ENCODE assay signal across 8 cellular contexts in the genomic region with DNA sequence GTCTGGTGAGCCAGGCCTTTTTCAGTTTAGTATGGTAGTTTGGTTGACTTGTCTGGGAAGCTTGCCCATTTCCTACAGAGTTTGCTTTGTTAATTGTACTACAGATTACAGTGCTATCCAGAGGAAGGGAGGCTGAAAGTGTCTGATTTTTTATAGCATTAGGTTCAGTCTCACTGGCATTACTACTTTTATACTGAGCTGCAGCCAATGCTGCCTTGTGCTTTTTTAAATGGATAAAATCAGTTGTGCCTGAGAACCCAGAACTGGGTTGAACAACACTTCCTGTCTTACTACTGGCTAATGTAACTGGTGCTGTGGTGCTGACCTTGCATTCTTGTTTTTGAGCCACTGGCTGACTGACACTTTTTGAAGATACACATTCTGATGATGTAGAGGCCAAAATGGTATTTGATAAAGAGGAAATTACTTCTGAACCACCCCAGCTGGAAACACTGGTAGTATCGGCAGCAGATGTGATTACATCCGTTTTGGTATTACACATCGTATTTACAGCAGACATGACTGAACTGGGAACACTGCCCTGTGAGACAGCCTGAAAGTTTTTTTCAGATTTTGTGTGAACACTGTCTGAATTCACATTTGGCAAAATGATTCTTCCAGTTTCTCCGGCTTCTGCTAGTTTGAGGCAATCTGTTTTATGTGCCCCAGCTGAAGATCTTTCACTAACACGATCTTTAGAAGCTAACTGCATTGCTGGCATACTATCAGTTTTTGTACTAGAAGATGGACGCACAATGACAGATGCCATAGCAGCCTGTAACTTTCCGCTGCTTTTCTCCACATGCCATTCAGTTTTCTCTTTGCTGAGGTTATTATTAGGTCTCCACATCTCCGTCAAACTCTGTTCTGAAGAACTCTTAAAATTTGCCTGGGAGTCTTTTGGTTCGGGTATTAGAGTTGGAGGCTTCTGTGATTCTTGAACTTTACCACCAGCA.
DNase-seq lines count a peak whose midpoint lies in the region; ATAC-seq and TF ChIP-seq lines count a peak whose summit lies in the region.

No MANE protein-coding gene starts in this region.

- H3K36me3 ChIP-seq in subcutaneous abdominal adipose tissue (ENCODE audit: control insufficient read depth in 5 of 5, insufficient read depth in 5 of 5, low read length in 5 of 5), result peaks cover 14 to 34% (median 27%) of the 10 kb centered on the region in 5 donors

- H3K9me3 ChIP-seq in subcutaneous abdominal adipose tissue (ENCODE audit: control insufficient read depth in 5 of 5, low read length in 5 of 5), result no peaks in the 10 kb centered on the region

- H3K27me3 Mint-ChIP-seq in stimulated activated naive CD8-positive, alpha-beta T cell treated with anti-CD3 and anti-CD28 coated beads, Interleukin-15, Interleukin-2, amounts not matched to agents 100 ng/mL and 50 ng/mL, for 24 hours, result no peaks in the 10 kb centered on the region
- no peaks in the 10 kb centered on the region for H3K27me3 Mint-ChIP-seq in stimulated activated naive CD8-positive, alpha-beta T cell treated with anti-CD3 and anti-CD28 coated beads, Interleukin-15, amount 100 ng/mL, for 72 hours

- H3K4me1 Mint-ChIP-seq in stimulated activated naive CD8-positive, alpha-beta T cell treated with anti-CD3 and anti-CD28 coated beads, Interleukin-15, Interleukin-2, amounts not matched to agents 100 ng/mL and 50 ng/mL, for 24 hours (ENCODE audit: low read depth), result peaks cover 66% of the 10 kb centered on the region
- H3K4me1 Mint-ChIP-seq in stimulated activated naive CD8-positive, alpha-beta T cell treated with anti-CD3 and anti-CD28 coated beads, Interleukin-15, amount 100 ng/mL, for 72 hours, result peaks cover 58% of the 10 kb centered on the region

- ATAC-seq in stimulated activated naive CD8-positive, alpha-beta T cell treated with anti-CD3 and anti-CD28 coated beads, Interleukin-15, amount 100 ng/mL, for 72 hours, result no peak

- H3K4me1 ChIP-seq in subcutaneous abdominal adipose tissue (ENCODE audit: control insufficient read depth in 5 of 5, insufficient read depth in 5 of 5, low read length in 5 of 5), result peaks cover 0 to 23% (median 19%) of the 10 kb centered on the region in 5 donors

- in situ Hi-C loops in astrocyte of the spinal cord (cut with HindIII; ENCODE audit: low sequenced_read_pairs), result no loop called here

- H3K9me3 Mint-ChIP-seq in stimulated activated naive CD8-positive, alpha-beta T cell treated with anti-CD3 and anti-CD28 coated beads, Interleukin-15, Interleukin-2, amounts not matched to agents 100 ng/mL and 50 ng/mL, for 24 hours, result no peaks in the 10 kb centered on the region
- no peaks in the 10 kb centered on the region for H3K9me3 Mint-ChIP-seq in stimulated activated naive CD8-positive, alpha-beta T cell treated with anti-CD3 and anti-CD28 coated beads, Interleukin-15, amount 100 ng/mL, for 72 hours

- no peak overlapping the region for H3K4me3 Mint-ChIP-seq in stimulated activated naive CD8-positive, alpha-beta T cell treated with anti-CD3 and anti-CD28 coated beads, Interleukin-15, Interleukin-2, amounts not matched to agents 100 ng/mL and 50 ng/mL, for 24 hours
- H3K4me3 Mint-ChIP-seq in stimulated activated naive CD8-positive, alpha-beta T cell treated with anti-CD3 and anti-CD28 coated beads, Interleukin-15, amount 100 ng/mL, for 72 hours, result no peak overlapping the region

- peak overlapping the region; percentile 17 for H3K27ac ChIP-seq in subcutaneous abdominal adipose tissue (ENCODE audit: low read depth, low read length)

- H3K27me3 ChIP-seq in subcutaneous abdominal adipose tissue (ENCODE audit: control insufficient read depth in 5 of 5, insufficient read depth in 4 of 5, low read length in 5 of 5), result no peaks in the 10 kb centered on the region

- no peak overlapping the region for H3K4me3 ChIP-seq in astrocyte of the spinal cord (ENCODE audit: low read depth, low read length)
- peak overlapping the region; percentile 0 to 45 (median 6) for H3K4me3 ChIP-seq in subcutaneous abdominal adipose tissue (ENCODE audit: low read depth in 1 of 5, low read length in 5 of 5)

- no peak for TF ChIP-seq CTCF in astrocyte of the spinal cord (IDR thresholded peaks at IDR 0.05; ENCODE audit: low read depth, low read length)

- H3K27ac Mint-ChIP-seq in stimulated activated naive CD8-positive, alpha-beta T cell treated with anti-CD3 and anti-CD28 coated beads, Interleukin-15, Interleukin-2, amounts not matched to agents 100 ng/mL and 50 ng/mL, for 24 hours, result peak overlapping the region; percentile 5
- H3K27ac Mint-ChIP-seq in stimulated activated naive CD8-positive, alpha-beta T cell treated with anti-CD3 and anti-CD28 coated beads, Interleukin-15, amount 100 ng/mL, for 72 hours, result peak overlapping the region in 1 of 2 donors; percentile 7

- no peak for DNase-seq in stimulated activated naive CD8-positive, alpha-beta T cell treated with anti-CD3 and anti-CD28 coated beads, Interleukin-15, amount 100 ng/mL, for 72 hours
- peak; percentile 34 for DNase-seq in M059J (ENCODE audit: low read depth)
- DNase-seq in astrocyte of the spinal cord (ENCODE audit: low read depth, low spot score), result peak; percentile 87
- DNase-seq in iris pigment epithelial cell (ENCODE audit: low read depth), result peak; percentile 94
- DNase-seq in NCI-H187 treated with DMSO at 0.1 percent for 48 hours (lab: John Stamatoyannopoulos, UW), result no peak
- DNase-seq in activated CD4-positive, alpha-beta T cell treated with anti-CD3 and anti-CD28 coated beads, Interleukin-2, amount 50 U/mL, for 4 hours, result no peak

- H3K9ac ChIP-seq in subcutaneous abdominal adipose tissue (ENCODE audit: low read length in 5 of 5), result peak overlapping the region in 3 of 5 donors; percentile 7 to 49 (median 21)

- peaks cover 55% of the 10 kb centered on the region for H3K36me3 Mint-ChIP-seq in stimulated activated naive CD8-positive, alpha-beta T cell treated with anti-CD3 and anti-CD28 coated beads, Interleukin-15, Interleukin-2, amounts not matched to agents 100 ng/mL and 50 ng/mL, for 24 hours (ENCODE audit: low read depth)

Comparison
In these comparisons a context has a peak if more than half of its experiments do, and no peak if none do; other contexts are left out.
1. DNase-seq: peak in M059J (single experiment), astrocyte of the spinal cord (single experiment) and iris pigment epithelial cell (single experiment); none in stimulated activated naive CD8-positive, alpha-beta T cell treated with anti-CD3 and anti-CD28 coated beads, Interleukin-15, amount 100 ng/mL, for 72 hours (0 of 2), NCI-H187 treated with DMSO at 0.1 percent for 48 hours (single experiment) and activated CD4-positive, alpha-beta T cell treated with anti-CD3 and anti-CD28 coated beads, Interleukin-2, amount 50 U/mL, for 4 hours (0 of 2).